8 cellular contexts compared by ENCODE assay signal in genomic region chr6:30691208-30691872, GRCh38. TPM values are rescaled to one million over a fixed set of nuclear protein-coding genes. Genes with fewer than 3 reads are reported as not detected.
DNase-seq lines count a peak whose midpoint lies in the region; ATAC-seq and TF ChIP-seq lines count a peak whose summit lies in the region.

No MANE protein-coding gene starts in this region.

- ATAC-seq in DND-41 (ENCODE audit: insufficient read depth, low read depth) (no peak), HG03039 (IDR thresholded peaks at IDR 0.05; ENCODE audit: unreplicated experiment) (no peak), HG03045 (IDR thresholded peaks at IDR 0.05; ENCODE audit: unreplicated experiment) (no peak), HG02759 (IDR thresholded peaks at IDR 0.05; ENCODE audit: unreplicated experiment) (no peak)

- H3K4me3 Mint-ChIP-seq in osteocyte (ENCODE audit: unreplicated experiment), result peak overlapping the region; percentile 90

- H3K4me3 ChIP-seq in DND-41 (ENCODE audit: low read depth in 1 of 2, low read length in 2 of 2), result peak overlapping the region; percentile 85 to 87
- H3K4me3 ChIP-seq in endocrine pancreas (ENCODE audit: control insufficient read depth, insufficient read depth, low read length), result peak overlapping the region; percentile 77

- H3K4me1 ChIP-seq in DND-41 (ENCODE audit: insufficient read depth, low read length), result peaks cover 45% of the 10 kb centered on the region
- H3K4me1 ChIP-seq in endocrine pancreas (ENCODE audit: control insufficient read depth, insufficient read depth, low read length), result no peaks in the 10 kb centered on the region

- peak overlapping the region; percentile 87 for H3K4me2 ChIP-seq in DND-41 (ENCODE audit: insufficient read depth, low read length)

- H3K79me2 ChIP-seq in DND-41 (ENCODE audit: insufficient read depth, low read length), result peaks cover 39% of the 10 kb centered on the region

- peak overlapping the region; percentile 98 for H2AFZ ChIP-seq in DND-41 (ENCODE audit: low read depth, low read length)

- 0 out of 2 replicates have a peak, but pooled peaks cover 4% of the 10 kb centered on the region for H4K20me1 ChIP-seq in DND-41 (ENCODE audit: insufficient read depth, low read length)

- H3K9me3 ChIP-seq in DND-41 (ENCODE audit: insufficient read depth, low read length, severe bottlenecking), result no peaks in the 10 kb centered on the region
- no peaks in the 10 kb centered on the region for H3K9me3 ChIP-seq in endocrine pancreas (ENCODE audit: control insufficient read depth, low read length)

- DNase-seq in DND-41, result no peak
- peak; percentile 90 for DNase-seq in NCI-H82 (lab: John Stamatoyannopoulos, UW)
- DNase-seq in osteocyte (ENCODE audit: extremely low spot score, unreplicated experiment), result no peak
- DNase-seq in GM03348 (ENCODE audit: low spot score), result no peak

- H3K9ac ChIP-seq in DND-41 (ENCODE audit: low read depth, low read length) (peak overlapping the region; percentile 72), endocrine pancreas (ENCODE audit: control insufficient read depth, insufficient read depth, low read length) (no peak overlapping the region)

- peak overlapping the region; percentile 93 for H3K27ac Mint-ChIP-seq in osteocyte (ENCODE audit: unreplicated experiment)

- H3K4me1 Mint-ChIP-seq in osteocyte (ENCODE audit: unreplicated experiment), result peaks cover 54% of the 10 kb centered on the region

- no peak for TF ChIP-seq CTCF in DND-41 (IDR thresholded peaks at IDR 0.05; ENCODE audit: borderline replicate concordance, extremely low read depth, low read length, poor library complexity, severe bottlenecking)
- no peak for TF ChIP-seq CTCF in osteocyte (IDR thresholded peaks at IDR 0.05)

- peak overlapping the region; percentile 92 for H3K27ac ChIP-seq in DND-41 (ENCODE audit: low read length)

- H3K9me3 Mint-ChIP-seq in osteocyte (ENCODE audit: unreplicated experiment), result no peaks in the 10 kb centered on the region

- H3K36me3 ChIP-seq in DND-41 (ENCODE audit: insufficient read depth, low read length) (0 out of 2 replicates have a peak, but pooled peaks cover 3% of the 10 kb centered on the region), endocrine pancreas (ENCODE audit: control insufficient read depth, insufficient read depth, low read length) (no peaks in the 10 kb centered on the region)

- H3K27me3 ChIP-seq in DND-41 (ENCODE audit: insufficient read depth, low read length, poor library complexity) (no peaks in the 10 kb centered on the region), endocrine pancreas (ENCODE audit: control insufficient read depth, insufficient read depth, low read length) (no peaks in the 10 kb centered on the region)

- H3K27me3 Mint-ChIP-seq in osteocyte (ENCODE audit: unreplicated experiment), result no peaks in the 10 kb centered on the region

- H3K36me3 Mint-ChIP-seq in osteocyte (ENCODE audit: unreplicated experiment), result no peaks in the 10 kb centered on the region

RNA-seq across cellular contexts. Expression of gene NRM, which starts 0.6 kb away (rescaled TPM):
- 28.1 and 31.5 TPM in 2 replicates for total RNA-seq in osteocyte

RNA-seq across cellular contexts. Expression of gene PPP1R18, which starts 4.9 kb away (rescaled TPM):
- total RNA-seq in osteocyte, result 134 and 135 TPM in 2 replicates

RNA-seq across cellular contexts. Expression of gene DHX16, which starts 18.5 kb away (rescaled TPM):
- total RNA-seq in osteocyte, result 28.7 TPM in 2 replicates

RNA-seq across cellular contexts. Expression of gene MDC1, which starts 25.7 kb away (rescaled TPM):
- total RNA-seq in osteocyte, result 37.7 and 40.1 TPM in 2 replicates

RNA-seq across cellular contexts. Expression of gene TUBB, which starts 28.8 kb away (rescaled TPM):
- 725 and 729 TPM in 2 replicates for total RNA-seq in osteocyte
